In the genomic region with DNA sequence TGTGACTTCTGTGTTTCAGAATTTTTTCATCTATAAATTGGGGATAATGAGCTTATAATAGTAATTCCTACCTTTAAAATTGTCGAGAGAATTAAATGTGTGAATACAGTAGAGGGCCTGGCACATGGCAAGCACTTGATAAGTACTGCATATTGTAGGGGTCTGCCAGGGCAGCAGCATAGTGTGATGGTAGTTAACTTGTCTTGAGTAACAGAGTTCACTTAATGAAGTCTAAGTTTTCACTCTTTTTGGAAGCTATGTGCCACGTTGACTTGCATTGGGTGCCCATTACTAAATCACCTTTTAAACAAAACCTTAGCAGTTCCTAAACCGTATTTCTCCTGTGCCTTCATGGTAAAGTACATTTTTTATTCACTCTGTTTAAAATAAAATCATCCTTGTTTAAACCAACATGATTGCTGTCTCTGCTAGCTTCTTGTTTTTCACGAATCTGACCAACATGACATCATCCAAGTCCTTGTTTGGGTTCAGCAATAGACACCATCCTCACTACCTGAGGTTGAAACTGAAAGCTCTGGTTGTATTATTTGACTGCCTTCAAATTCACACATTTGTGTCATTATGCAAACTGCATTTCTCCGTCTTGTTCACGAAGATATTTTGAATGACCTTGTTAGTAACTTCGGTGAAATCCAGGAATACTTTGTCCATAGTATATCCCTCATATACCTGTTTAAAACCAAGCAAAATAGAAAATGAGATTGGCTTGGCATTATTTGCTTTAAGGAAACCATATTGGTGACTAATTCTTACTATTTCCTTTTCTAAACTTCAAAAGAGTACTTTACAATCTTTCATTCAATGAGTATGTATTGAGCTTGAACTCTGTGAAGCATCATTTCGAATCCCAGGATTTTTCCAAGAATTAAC, we compare ENCODE assay signal across 11 cellular contexts.
DNase-seq lines count a peak whose midpoint lies in the region; ATAC-seq, FAIRE-seq and TF ChIP-seq lines count a peak whose summit lies in the region.
"Had no signal": no experiment of that assay in that cellular context is flagged by ENCODE, and none has a peak within 500 bp of the region (broad histone marks: within the 10 kb centered on the region; RNA-seq: fewer than 3 reads in every experiment).

No MANE protein-coding gene starts in this region.

- H4K20me1 ChIP-seq in astrocyte (ENCODE audit: insufficient read depth, low read length): no peaks in the 10 kb centered on the region

- no peak overlapping the region for H3K9ac ChIP-seq in astrocyte (ENCODE audit: low read length)

- no peaks in the 10 kb centered on the region for H3K36me3 ChIP-seq in astrocyte (ENCODE audit: insufficient read depth, low read length)

- H3K27ac Mint-ChIP-seq in astrocyte (ENCODE audit: unreplicated experiment): no peak overlapping the region
- H3K27ac Mint-ChIP-seq: activated B cell treated with CpG ODN at 0.5 μM for 24 hours had no signal

- peaks cover 3% of the 10 kb centered on the region for H3K9me3 Mint-ChIP-seq in astrocyte (ENCODE audit: unreplicated experiment)
- H3K9me3 Mint-ChIP-seq: activated B cell treated with CpG ODN at 0.5 μM for 24 hours had no signal

- H3K4me3 ChIP-seq in astrocyte (ENCODE audit: insufficient read depth, low read depth, low read length): no peak overlapping the region

- no peak overlapping the region for H3K27ac ChIP-seq in astrocyte (ENCODE audit: low read depth, low read length)

- FAIRE-seq in astrocyte (lab: Jason Lieb, UNC): peak; percentile 26
- FAIRE-seq: RCC 7860 had no signal

- TF ChIP-seq CTCF in astrocyte (IDR thresholded peaks at IDR 0.05; ENCODE audit: insufficient read depth, low read depth, low read length): no peak

- no peaks in the 10 kb centered on the region for H3K36me3 Mint-ChIP-seq in astrocyte (ENCODE audit: low read depth, unreplicated experiment)

- H3K9me3 ChIP-seq in astrocyte (ENCODE audit: insufficient read depth, low read depth, low read length): no peaks in the 10 kb centered on the region

- no peaks in the 10 kb centered on the region for H3K79me2 ChIP-seq in astrocyte (ENCODE audit: insufficient read depth, low read length)

- H3K4me3 Mint-ChIP-seq in astrocyte (ENCODE audit: unreplicated experiment): no peak overlapping the region
- H3K4me3 Mint-ChIP-seq: activated B cell treated with CpG ODN at 0.5 μM for 24 hours had no signal

- peak; percentile 100 for ATAC-seq in GM18909 (IDR thresholded peaks at IDR 0.05; ENCODE audit: poor library complexity, unreplicated experiment)
- ATAC-seq in GM21528 (IDR thresholded peaks at IDR 0.05; ENCODE audit: low FRiP score, unreplicated experiment): peak; percentile 96
- ATAC-seq in HG03103 (IDR thresholded peaks at IDR 0.05; ENCODE audit: low read depth, unreplicated experiment): peak; percentile 94

- DNase-seq in astrocyte (ENCODE audit: low read depth) (no peak), NCI-H2171 (lab: John Stamatoyannopoulos, UW) (no peak), HUDEP-2 (lab: John Stamatoyannopoulos, UW; ENCODE audit: unreplicated experiment in 76 of 76) (no peak), SW480 (ENCODE audit: low spot score) (no peak)
- DNase-seq: activated B cell treated with CpG ODN at 0.5 μM for 24 hours, H7, NCI-H1048 had no signal

- H2AFZ ChIP-seq in astrocyte (ENCODE audit: low read depth, low read length): no peak overlapping the region

- peaks cover 5% of the 10 kb centered on the region for H3K4me1 ChIP-seq in astrocyte (ENCODE audit: insufficient read depth, low read length)

- H3K4me2 ChIP-seq in astrocyte (ENCODE audit: low read length): no peak overlapping the region

- H3K4me1 Mint-ChIP-seq in astrocyte (ENCODE audit: low read depth, unreplicated experiment): peaks cover 12% of the 10 kb centered on the region
- H3K4me1 Mint-ChIP-seq: activated B cell treated with CpG ODN at 0.5 μM for 24 hours had no signal

- H3K27me3 ChIP-seq in astrocyte (ENCODE audit: insufficient read depth, low read length): no peaks in the 10 kb centered on the region

- H3K27me3 Mint-ChIP-seq in astrocyte (ENCODE audit: low read depth, unreplicated experiment): no peaks in the 10 kb centered on the region
- H3K27me3 Mint-ChIP-seq: activated B cell treated with CpG ODN at 0.5 μM for 24 hours had no signal
